1 cellular context compared by ENCODE assay signal in the genomic region with DNA sequence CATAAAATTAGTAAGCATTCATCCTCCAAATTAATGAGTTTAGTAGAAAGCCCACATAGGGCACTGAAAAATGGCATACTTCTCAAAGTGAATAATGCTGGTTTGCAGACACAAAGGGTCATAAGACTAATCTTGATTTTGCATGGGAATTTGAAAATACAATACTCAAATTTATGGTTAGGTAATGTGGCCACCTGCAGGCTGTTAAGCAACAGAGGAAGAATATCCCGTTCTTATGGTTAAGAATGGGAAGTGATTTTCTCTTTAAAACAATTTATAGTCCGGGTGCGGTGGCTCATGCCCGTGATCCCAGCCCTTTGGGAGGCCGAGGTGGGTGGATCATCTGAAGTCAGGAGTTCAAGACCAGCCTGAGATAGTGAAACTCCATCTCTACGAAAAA.
TF ChIP-seq lines count a peak whose summit lies in the region.

No MANE protein-coding gene starts in this region.

TF ChIP-seq in HepG2, 621 proteins besides CTCF, POLR2A, EP300 and RAD21 (continued from another document):
- TF ChIP-seq, protein P1, sequence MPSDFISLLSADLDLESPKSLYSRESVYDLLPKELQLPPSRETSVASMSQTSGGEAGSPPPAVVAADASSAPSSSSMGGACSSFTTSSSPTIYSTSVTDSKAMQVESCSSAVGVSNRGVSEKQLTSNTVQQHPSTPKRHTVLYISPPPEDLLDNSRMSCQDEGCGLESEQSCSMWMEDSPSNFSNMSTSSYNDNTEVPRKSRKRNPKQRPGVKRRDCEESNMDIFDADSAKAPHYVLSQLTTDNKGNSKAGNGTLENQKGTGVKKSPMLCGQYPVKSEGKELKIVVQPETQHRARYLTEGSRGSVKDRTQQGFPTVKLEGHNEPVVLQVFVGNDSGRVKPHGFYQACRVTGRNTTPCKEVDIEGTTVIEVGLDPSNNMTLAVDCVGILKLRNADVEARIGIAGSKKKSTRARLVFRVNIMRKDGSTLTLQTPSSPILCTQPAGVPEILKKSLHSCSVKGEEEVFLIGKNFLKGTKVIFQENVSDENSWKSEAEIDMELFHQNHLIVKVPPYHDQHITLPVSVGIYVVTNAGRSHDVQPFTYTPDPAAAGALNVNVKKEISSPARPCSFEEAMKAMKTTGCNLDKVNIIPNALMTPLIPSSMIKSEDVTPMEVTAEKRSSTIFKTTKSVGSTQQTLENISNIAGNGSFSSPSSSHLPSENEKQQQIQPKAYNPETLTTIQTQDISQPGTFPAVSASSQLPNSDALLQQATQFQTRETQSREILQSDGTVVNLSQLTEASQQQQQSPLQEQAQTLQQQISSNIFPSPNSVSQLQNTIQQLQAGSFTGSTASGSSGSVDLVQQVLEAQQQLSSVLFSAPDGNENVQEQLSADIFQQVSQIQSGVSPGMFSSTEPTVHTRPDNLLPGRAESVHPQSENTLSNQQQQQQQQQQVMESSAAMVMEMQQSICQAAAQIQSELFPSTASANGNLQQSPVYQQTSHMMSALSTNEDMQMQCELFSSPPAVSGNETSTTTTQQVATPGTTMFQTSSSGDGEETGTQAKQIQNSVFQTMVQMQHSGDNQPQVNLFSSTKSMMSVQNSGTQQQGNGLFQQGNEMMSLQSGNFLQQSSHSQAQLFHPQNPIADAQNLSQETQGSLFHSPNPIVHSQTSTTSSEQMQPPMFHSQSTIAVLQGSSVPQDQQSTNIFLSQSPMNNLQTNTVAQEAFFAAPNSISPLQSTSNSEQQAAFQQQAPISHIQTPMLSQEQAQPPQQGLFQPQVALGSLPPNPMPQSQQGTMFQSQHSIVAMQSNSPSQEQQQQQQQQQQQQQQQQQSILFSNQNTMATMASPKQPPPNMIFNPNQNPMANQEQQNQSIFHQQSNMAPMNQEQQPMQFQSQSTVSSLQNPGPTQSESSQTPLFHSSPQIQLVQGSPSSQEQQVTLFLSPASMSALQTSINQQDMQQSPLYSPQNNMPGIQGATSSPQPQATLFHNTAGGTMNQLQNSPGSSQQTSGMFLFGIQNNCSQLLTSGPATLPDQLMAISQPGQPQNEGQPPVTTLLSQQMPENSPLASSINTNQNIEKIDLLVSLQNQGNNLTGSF (CRISPR knock-in tag; IDR thresholded peaks at IDR 0.05) = no peak
